8 cellular contexts compared by ENCODE assay signal in genomic region chr1:225809842-225810578, GRCh38. TPM values are rescaled to one million over a fixed set of nuclear protein-coding genes. Genes with fewer than 3 reads are reported as not detected.
DNase-seq lines count a peak whose midpoint lies in the region; ATAC-seq and TF ChIP-seq lines count a peak whose summit lies in the region.

TSS of gene EPHX1 (plus strand) at chr1:225810124. CDS start at chr1:225828730, 18,606 bp downstream.

- DNase-seq in HFFc6 (peak; percentile 80), NCI-H1048 (lab: John Stamatoyannopoulos, UW) (peak; percentile 91), T-cell (peak; percentile 14 to 71 (median 46)), amygdala (lab: John Stamatoyannopoulos, UW) (peak in 54 of 56 donors; percentile 22 to 87 (median 73)), right atrium auricular region (ENCODE audit: low spot score) (peak; percentile 89), putamen (ENCODE audit: low spot score) (peak; percentile 85), uterus (peak; percentile 89 to 92)

- H3K4me1 ChIP-seq in right atrium auricular region (peaks cover 0 to 50% of the 10 kb centered on the region in 2 donors), uterus (peaks cover 23 to 28% of the 10 kb centered on the region in 2 donors)

- H3K27me3 ChIP-seq in right atrium auricular region: no peaks in the 10 kb centered on the region
- H3K27me3 ChIP-seq in uterus: no peaks in the 10 kb centered on the region

- H3K36me3 Mint-ChIP-seq in HFFc6 (ENCODE audit: low read depth): no peaks in the 10 kb centered on the region
- H3K36me3 Mint-ChIP-seq in T-cell: no peaks in the 10 kb centered on the region

- H3K9me3 ChIP-seq in right atrium auricular region (no peaks in the 10 kb centered on the region), uterus (no peaks in the 10 kb centered on the region)

- H3K4me3 Mint-ChIP-seq in HFFc6 (peak within 1 kb of the TSS; percentile 89), T-cell (peak within 1 kb of the TSS; percentile 80 to 85 (median 81))

- TF ChIP-seq POLR2A in GM10847 (IDR thresholded peaks at IDR 0.05; ENCODE audit: extremely low read depth, insufficient read length) (peak; percentile 32), uterus (IDR thresholded peaks at IDR 0.05) (peak; percentile 93 to 95)

- no peaks in the 10 kb centered on the region for H3K9me3 Mint-ChIP-seq in HFFc6
- no peaks in the 10 kb centered on the region for H3K9me3 Mint-ChIP-seq in T-cell

- TF ChIP-seq CTCF in HFFc6 (IDR thresholded peaks at IDR 0.05) (no peak), right atrium auricular region (IDR thresholded peaks at IDR 0.05) (peak; percentile 27 to 47), uterus (IDR thresholded peaks at IDR 0.05) (peak in 3 of 4 experiments; percentile 7 to 59 (median 52))

- H3K27ac ChIP-seq in right atrium auricular region (peak within 1 kb of the TSS; percentile 80 to 86), uterus (peak within 1 kb of the TSS; percentile 94 to 99)

- CTCF ChIA-PET in T-cell (lab: Charles Lee): no interaction called here

- peaks cover 34% of the 10 kb centered on the region for H3K4me1 Mint-ChIP-seq in HFFc6 (ENCODE audit: low read depth)
- H3K4me1 Mint-ChIP-seq in T-cell: peaks cover 8 to 14% (median 13%) of the 10 kb centered on the region in 3 donors

- peak; percentile 87 to 94 (median 93) for ATAC-seq in T-cell (replicated peaks in 1 of 4)

- POLR2A ChIA-PET in T-cell (lab: Charles Lee): interaction anchor here in 1 of 2 donors (0.6 kb wide), 1 partner anchor 37 kb away, joined by 4 read pairs; no protein-coding TSS in a partner anchor

- H3K36me3 ChIP-seq in right atrium auricular region: no peaks in the 10 kb centered on the region
- no peaks in the 10 kb centered on the region for H3K36me3 ChIP-seq in uterus

- H3K27ac Mint-ChIP-seq in HFFc6: peak within 1 kb of the TSS; percentile 74
- peak within 1 kb of the TSS; percentile 22 to 36 for H3K27ac Mint-ChIP-seq in T-cell

- H3K4me3 ChIP-seq in right atrium auricular region (peak within 1 kb of the TSS; percentile 74 to 76), uterus (peak within 1 kb of the TSS; percentile 75 to 76)

- no peaks in the 10 kb centered on the region for H3K27me3 Mint-ChIP-seq in HFFc6 (ENCODE audit: insufficient read depth)
- no peaks in the 10 kb centered on the region for H3K27me3 Mint-ChIP-seq in T-cell

- intact Hi-C loops in uterus (cut with DNase I; ENCODE audit: low total_unique reads): loop anchor here (5.0 kb wide), 1 partner anchor 37 kb away; no protein-coding TSS in a partner anchor

RNA-seq across cellular contexts. Expression of gene EPHX1, which starts in this region (rescaled TPM):
- 10 to 100 TPM; 30.3 to 38.7 (median 34.9) TPM for total RNA-seq in HFFc6 (2021; fragmentation: NEBNext Ultra II Directional; extraction: Animal tissue kit (Norgen Biotek cat#: 25700))
- total RNA-seq in T-cell (1 to 10 TPM in 4 of 5 donors, under 1 TPM in 1; 0.98 to 5.2 (median 3.7) TPM), right atrium auricular region (10 to 100 TPM; 57.7 to 66.0 TPM), uterus (100 to 1,000 TPM in 1 of 4 donors, 10 to 100 TPM in 3; 51.2 to 156 (median 55.3) TPM)

Comparison
In these comparisons a context has a peak if more than half of its experiments do, and no peak if none do; other contexts are left out.
1. Peak in every context shown above with its lines: DNase-seq, ATAC-seq, H3K4me3 ChIP-seq and H3K27ac ChIP-seq.
2. RNA of gene EPHX1 (total RNA-seq): 57.7 to 66.0 TPM in right atrium auricular region, 51.2 to 156 TPM in uterus and 30.3 to 38.7 TPM in HFFc6; 0.98 to 5.2 TPM in T-cell; every median in the first group is over 4 times any median in the second.